Comparison of ENCODE assay signal across 7 cellular contexts in the genomic region with DNA sequence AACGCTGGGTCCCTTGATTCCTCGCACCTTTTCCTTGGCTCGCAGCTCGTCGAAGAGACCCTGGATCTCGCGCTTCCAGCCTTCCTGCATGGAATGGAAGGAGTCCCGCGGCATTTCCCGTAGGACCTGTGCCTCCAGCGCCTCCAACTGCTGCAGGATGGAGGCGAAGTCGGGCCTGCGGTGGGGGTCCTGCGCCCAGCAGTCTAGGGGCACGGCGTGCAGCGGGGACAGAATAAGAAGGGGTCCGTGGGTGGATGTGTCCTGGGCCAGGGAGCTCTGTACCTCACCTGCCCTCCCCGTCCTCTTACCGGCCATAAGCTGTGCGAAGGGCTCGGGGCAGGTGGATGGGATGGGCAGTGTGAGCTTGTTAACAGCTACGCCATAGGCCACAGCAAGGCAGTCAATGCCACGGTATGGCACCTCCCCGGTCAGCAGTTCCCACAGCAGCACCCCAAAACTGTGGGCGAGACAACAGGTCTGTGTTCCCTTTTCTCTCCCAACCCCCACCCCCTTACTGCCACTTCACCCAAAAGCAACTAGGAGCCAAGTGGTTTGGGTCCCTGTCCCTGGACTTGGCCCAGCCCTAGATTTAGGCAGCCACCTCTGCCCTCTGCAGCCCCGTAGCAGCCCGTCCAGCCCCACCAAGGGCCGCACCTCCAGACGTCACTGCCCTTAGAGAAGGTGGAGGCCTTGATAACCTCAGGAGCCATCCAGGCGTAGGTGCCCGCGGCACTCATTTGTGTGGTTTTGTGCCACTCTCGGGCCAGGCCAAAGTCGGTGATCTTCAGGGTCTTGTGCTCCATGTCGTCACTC. TPM values are rescaled to one million over a fixed set of nuclear protein-coding genes. Genes with fewer than 3 reads are reported as not detected.
A peak's percentile ranks its signal among the peaks of the same experiment; 100 is the strongest.
DNase-seq lines count a peak whose midpoint lies in the region; ATAC-seq, FAIRE-seq and TF ChIP-seq lines count a peak whose summit lies in the region.
"Had no signal": no experiment of that assay in that cellular context is flagged by ENCODE, and none has a peak within 500 bp of the region (broad histone marks: within the 10 kb centered on the region; RNA-seq: fewer than 3 reads in every experiment).

No MANE protein-coding gene starts in this region.

- H3F3A ChIP-seq in neural cell (ENCODE audit: insufficient read depth, low read length, poor library complexity, severe bottlenecking) = no peaks in the 10 kb centered on the region

- peaks cover 51% of the 10 kb centered on the region for H3K36me3 Mint-ChIP-seq in Caco-2 (ENCODE audit: insufficient read depth, unreplicated experiment)

- CTCF ChIA-PET in Caco-2 (lab: Charles Lee) (interaction anchor here (0.5 to 1.9 kb wide), 12 partner anchors 14 to 333 kb away, joined by 3 to 22 read pairs (median 4); a partner anchor contains a TSS), K562 (lab: Yijun Ruan, JAX; ENCODE audit: low intra/inter-chr PET ratio) (no interaction called here), HEK293T (lab: Yijun Ruan, JAX) (no interaction called here)

- peaks cover 17% of the 10 kb centered on the region for H3K36me3 ChIP-seq in Caco-2 (ENCODE audit: control insufficient read depth, insufficient read depth, low read length)
- H3K36me3 ChIP-seq in K562 (ENCODE audit: control insufficient read depth, insufficient read depth, low read length) = peaks cover 70% of the 10 kb centered on the region; the same call in 2 of the 3 replicates
- H3K36me3 ChIP-seq in neural cell (ENCODE audit: insufficient read depth, low read length) = no peaks in the 10 kb centered on the region

- WGBS in K562 (ENCODE audit: insufficient coverage, low coverage, missing lambda C conversion rate) = 95% methylated on average over 30 of the region's 37 CpGs

- no peak for DNase-seq in Caco-2
- DNase-seq in K562 (ENCODE audit: extremely low read depth in 1 of 4, low spot score in 3 of 4) = no peak
- no peak for DNase-seq in HEK293T (ENCODE audit: extremely low spot score)
- no peak for DNase-seq in GM12891 (ENCODE audit: insufficient read length, low spot score)
- DNase-seq: activated CD4-positive, alpha-beta T cell treated with anti-CD3 and anti-CD28 coated beads, Interleukin-2, amount 10 ng/mL, durations not matched to agents 24 days and 14 days had no signal

- H3K9me2 ChIP-seq in neural cell (ENCODE audit: insufficient read depth, low read length) = no peaks in the 10 kb centered on the region

- H3K9me1 ChIP-seq in K562 (ENCODE audit: control insufficient read depth, insufficient read depth, low read length) = peaks cover 3% of the 10 kb centered on the region

- H3K9me3 ChIP-seq in Caco-2 (no peaks in the 10 kb centered on the region), K562 (replicated peaks; ENCODE audit: control insufficient read depth, insufficient read depth, low read depth, low read length) (no peaks in the 10 kb centered on the region), neural cell (ENCODE audit: low read length) (no peaks in the 10 kb centered on the region)

- no peak overlapping the region for H2AFZ ChIP-seq in K562 (ENCODE audit: low read depth, low read length)
- H2AFZ ChIP-seq in neural cell (ENCODE audit: low read depth, low read length) = no peak overlapping the region

- intact Hi-C loops in Caco-2 (cut with micrococcal nuclease; ENCODE audit: unreplicated experiment) = loop anchor here (1.0 kb wide), 3 partner anchors 7 to 190 kb away; a partner anchor contains a TSS
- intact Hi-C loops in K562 (cut with micrococcal nuclease) = no loop called here

- in situ Hi-C loops in K562 (cut with MboI) = no loop called here

- peaks cover 22% of the 10 kb centered on the region for H3K4me1 ChIP-seq in Caco-2
- H3K4me1 ChIP-seq in K562 (replicated peaks in 1 of 2; ENCODE audit: control insufficient read depth in 2 of 2, insufficient read depth in 2 of 2, low read length in 2 of 2) = peaks cover 16 to 47% of the 10 kb centered on the region in 2 experiments; a peak in 4 of 5 replicates

- H3K27ac ChIP-seq in K562 (ENCODE audit: extremely low read depth, low read depth, low read length) (no peak overlapping the region), neural cell (ENCODE audit: low read length) (no peak overlapping the region)

- H3K9me3 Mint-ChIP-seq in Caco-2 (ENCODE audit: unreplicated experiment) = no peaks in the 10 kb centered on the region
- H3K9me3 Mint-ChIP-seq: activated CD4-positive, alpha-beta T cell treated with anti-CD3 and anti-CD28 coated beads, Interleukin-2, amount 10 ng/mL, durations not matched to agents 24 days and 14 days had no signal

- ATAC-seq in K562 (no peak), HG02571 (IDR thresholded peaks at IDR 0.05; ENCODE audit: unreplicated experiment) (no peak)

- no peak overlapping the region for H3K9ac ChIP-seq in K562 (ENCODE audit: insufficient read depth in 1 of 2, low read depth in 2 of 2, low read length in 2 of 2)
- peak overlapping the region; percentile 23 for H3K9ac ChIP-seq in neural cell (ENCODE audit: low read length)

- TF ChIP-seq EP300 in K562 (IDR thresholded peaks at IDR 0.05; ENCODE audit: low read length) (no peak), neural cell (conservative IDR thresholded peaks at IDR 0.05; ENCODE audit: poor library complexity, severe bottlenecking) (no peak)

- H3K4me1 Mint-ChIP-seq in Caco-2 (ENCODE audit: low read depth, unreplicated experiment) = peaks cover 23% of the 10 kb centered on the region

- TF ChIP-seq CTCF in Caco-2 (IDR thresholded peaks at IDR 0.05; ENCODE audit: insufficient read depth in 1 of 2, low read depth in 1 of 2, low read length in 1 of 2, severe bottlenecking in 1 of 2, unreplicated experiment in 1 of 2) (no peak), K562 (IDR thresholded peaks at IDR 0.05 in 2 of 3, conservative IDR thresholded peaks at IDR 0.05 in 1 of 3; ENCODE audit: insufficient read depth in 2 of 3, low read depth in 1 of 3, low read length in 3 of 3) (no peak), neural cell (IDR thresholded peaks at IDR 0.05; ENCODE audit: poor library complexity, severe bottlenecking) (no peak)

- TF ChIP-seq POLR2A in K562 (conservative IDR thresholded peaks at IDR 0.05) (no peak), GM12891 (IDR thresholded peaks at IDR 0.05; ENCODE audit: low read depth, low read length) (no peak)

- peak overlapping the region; percentile 67 for H3K4me3 Mint-ChIP-seq in Caco-2 (ENCODE audit: unreplicated experiment)
- H3K4me3 Mint-ChIP-seq: activated CD4-positive, alpha-beta T cell treated with anti-CD3 and anti-CD28 coated beads, Interleukin-2, amount 10 ng/mL, durations not matched to agents 24 days and 14 days had no signal

- H3K79me2 ChIP-seq in K562 (ENCODE audit: control insufficient read depth, insufficient read depth, low read length) (peaks cover 19% of the 10 kb centered on the region), neural cell (replicated peaks; ENCODE audit: insufficient read depth, low read length) (no peaks in the 10 kb centered on the region)

- no peaks in the 10 kb centered on the region for H3K27me3 Mint-ChIP-seq in Caco-2 (ENCODE audit: insufficient read depth, unreplicated experiment)
- H3K27me3 Mint-ChIP-seq: activated CD4-positive, alpha-beta T cell treated with anti-CD3 and anti-CD28 coated beads, Interleukin-2, amount 10 ng/mL, durations not matched to agents 24 days and 14 days had no signal

- H3K27me3 ChIP-seq in Caco-2 (replicated peaks; ENCODE audit: control insufficient read depth, insufficient read depth, low read length) (no peaks in the 10 kb centered on the region), K562 (ENCODE audit: control insufficient read depth in 2 of 2, insufficient read depth in 2 of 2, low read length in 2 of 2) (no peaks in the 10 kb centered on the region), neural cell (ENCODE audit: insufficient read depth, low read depth, low read length) (no peaks in the 10 kb centered on the region)

- H4K20me1 ChIP-seq in K562 (replicated peaks; ENCODE audit: control insufficient read depth, insufficient read depth, low read length) = no peaks in the 10 kb centered on the region
- no peaks in the 10 kb centered on the region for H4K20me1 ChIP-seq in neural cell (ENCODE audit: insufficient read depth)

- TF ChIP-seq RAD21 in K562 (CRISPR knock-in tag; conservative IDR thresholded peaks at IDR 0.05 in 1 of 2, IDR thresholded peaks at IDR 0.05 in 1 of 2) = no peak
- TF ChIP-seq RAD21 in neural cell (conservative IDR thresholded peaks at IDR 0.05) = no peak

- POLR2A ChIA-PET in Caco-2 (lab: Charles Lee) (interaction anchor here (0.6 to 1.3 kb wide), 4 partner anchors 7 to 185 kb away, joined by 3 to 11 read pairs (median 4); a partner anchor contains a TSS), K562 (lab: Yijun Ruan, JAX) (interaction anchor here (0.6 kb wide), 1 partner anchor 728 kb away, joined by 3 read pairs; a partner anchor contains a TSS), HEK293T (lab: Yijun Ruan, JAX) (no interaction called here)

- BruUV-seq in Caco-2 (replicated peaks; lab: Mats Ljungman, UMichigan) = TSS peak; percentile 46
- BruUV-seq in K562 (replicated peaks; lab: Mats Ljungman, UMichigan) = no TSS peak

- H3K27ac Mint-ChIP-seq in Caco-2 (ENCODE audit: unreplicated experiment) = peak overlapping the region; percentile 43
- H3K27ac Mint-ChIP-seq: activated CD4-positive, alpha-beta T cell treated with anti-CD3 and anti-CD28 coated beads, Interleukin-2, amount 10 ng/mL, durations not matched to agents 24 days and 14 days had no signal

- FAIRE-seq in K562 (lab: Jason Lieb, UNC) = no peak
- FAIRE-seq in GM12891 (lab: Jason Lieb, UNC) = no peak

- H3K4me2 ChIP-seq in K562 (ENCODE audit: insufficient read depth, low read length) (no peak overlapping the region), neural cell (ENCODE audit: low read length) (no peak overlapping the region)

- H3K4me3 ChIP-seq in Caco-2 (ENCODE audit: low read depth, low read length) (peak overlapping the region; percentile 47), K562 (no peak overlapping the region), neural cell (ENCODE audit: low read length) (peak overlapping the region; percentile 71)

RNA-seq across cellular contexts. Expression of a gene that starts 6.2 kb away (rescaled TPM):
- 80.5 and 89.2 TPM in 2 replicates for total RNA-seq in Caco-2 (2022)
- 60.6 and 168 TPM in 2 replicates for total RNA-seq in K562 (2011; cell fraction: chromatin; rRNA removed; ENCODE audit: low replicate concordance)
- total RNA-seq in K562 (2011; cell fraction: nucleolus; rRNA removed) = 72.6 and 83.4 TPM in 2 replicates
- total RNA-seq in K562 (2011; cell fraction: nucleoplasm; rRNA removed) = 51.5 and 63.5 TPM in 2 replicates
- total RNA-seq in K562 (2014; rRNA removed) = 28.7 and 39.9 TPM in 2 replicates
- total RNA-seq in K562 (2014; rRNA removed; fragmentation: Illumina TruSeq; extraction: Trizol) = 5.4 and 9.0 TPM in 2 replicates
- total RNA-seq in K562 (2015; rRNA removed; fragmentation: Illumina TruSeq; extraction: Trizol) = 18.2 and 20.5 TPM in 2 replicates
- total RNA-seq in K562 (2021) = 42.7 and 47.7 TPM in 2 replicates
- 13.1 and 18.0 TPM in 2 replicates for polyA plus RNA-seq in K562 (2011; rRNA removed)
- 19.3 and 52.1 TPM in 2 replicates for polyA plus RNA-seq in K562 (2011; cell fraction: cytosol; rRNA removed)
- 31.1 and 52.1 TPM in 2 replicates for polyA plus RNA-seq in K562 (2011; cell fraction: nucleus; rRNA removed)
- polyA plus RNA-seq in K562 (2012) = 35.9 and 37.4 TPM in 2 replicates
- polyA plus RNA-seq in K562 (2014; fragmentation: Illumina TruSeq; extraction: Trizol) = 12.2 and 23.0 TPM in 2 replicates
- 1 to 10 TPM in 1 of 2 experiments, under 1 TPM in 1; 0.77 to 1.6 TPM for polyA plus RNA-seq in K562 (2014; fragmentation: Nextera tagmentation; extraction: Ambion mirVana)
- polyA plus RNA-seq in K562 (2014; rRNA removed) = 25.0 and 31.6 TPM in 2 replicates
- 14.7 TPM in 2 replicates for polyA minus RNA-seq in K562 (2011; rRNA and poly(A)+ RNA removed)
- 23.4 and 26.2 TPM in 2 replicates for polyA minus RNA-seq in K562 (2011; cell fraction: cytosol; rRNA and poly(A)+ RNA removed)
- 24.2 and 31.1 TPM in 2 replicates for polyA minus RNA-seq in K562 (2011; cell fraction: nucleus; rRNA and poly(A)+ RNA removed)
- 3.9 and 6.6 TPM in 2 replicates for polyA plus RNA-seq in neural cell
- polyA minus RNA-seq in neural cell = 12.0 and 13.4 TPM in 2 replicates
- 26.7 TPM for polyA plus RNA-seq in GM12891 (2012; ENCODE audit: low read depth, missing spikeins)

RNA-seq across cellular contexts. Expression of a gene that starts 7.8 kb away (rescaled TPM):
- total RNA-seq in Caco-2 (2022) = 52.7 and 52.8 TPM in 2 replicates
- total RNA-seq in K562 (2011; cell fraction: chromatin; rRNA removed; ENCODE audit: low replicate concordance) = 75.0 and 267 TPM in 2 replicates
- total RNA-seq in K562 (2011; cell fraction: nucleolus; rRNA removed) = 170 and 187 TPM in 2 replicates
- 110 and 119 TPM in 2 replicates for total RNA-seq in K562 (2011; cell fraction: nucleoplasm; rRNA removed)
- total RNA-seq in K562 (2014; rRNA removed) = 21.3 and 24.3 TPM in 2 replicates
- 2.5 and 4.3 TPM in 2 replicates for total RNA-seq in K562 (2014; rRNA removed; fragmentation: Illumina TruSeq; extraction: Trizol)
- 13.9 and 14.1 TPM in 2 replicates for total RNA-seq in K562 (2015; rRNA removed; fragmentation: Illumina TruSeq; extraction: Trizol)
- total RNA-seq in K562 (2021) = 40.0 and 47.8 TPM in 2 replicates
- polyA plus RNA-seq in K562 (2011; rRNA removed) = 9.2 and 19.0 TPM in 2 replicates
- 17.7 and 33.4 TPM in 2 replicates for polyA plus RNA-seq in K562 (2011; cell fraction: cytosol; rRNA removed)
- polyA plus RNA-seq in K562 (2011; cell fraction: nucleus; rRNA removed) = 87.8 and 157 TPM in 2 replicates
- 25.3 and 40.1 TPM in 2 replicates for polyA plus RNA-seq in K562 (2012)
- 12.8 and 28.6 TPM in 2 replicates for polyA plus RNA-seq in K562 (2014; fragmentation: Illumina TruSeq; extraction: Trizol)
- polyA plus RNA-seq in K562 (2014; fragmentation: Nextera tagmentation; extraction: Ambion mirVana) = under 1 TPM; 0.11 to 0.29 TPM
- 30.1 and 32.8 TPM in 2 replicates for polyA plus RNA-seq in K562 (2014; rRNA removed)
- 8.4 and 10.6 TPM in 2 replicates for polyA minus RNA-seq in K562 (2011; rRNA and poly(A)+ RNA removed)
- polyA minus RNA-seq in K562 (2011; cell fraction: cytosol; rRNA and poly(A)+ RNA removed) = 25.9 and 35.1 TPM in 2 replicates
- polyA minus RNA-seq in K562 (2011; cell fraction: nucleus; rRNA and poly(A)+ RNA removed) = 43.0 and 43.9 TPM in 2 replicates
- polyA plus RNA-seq in neural cell = 7.8 and 8.1 TPM in 2 replicates
- 16.1 and 22.2 TPM in 2 replicates for polyA minus RNA-seq in neural cell
- 15.4 TPM for polyA plus RNA-seq in GM12891 (2012; ENCODE audit: low read depth, missing spikeins)

RNA-seq across cellular contexts. Expression of a gene that starts 12.2 kb away (rescaled TPM):
- total RNA-seq in Caco-2 (2022) (0.39 and 0.49 TPM in 2 replicates), K562 (2014; rRNA removed) (not detected in 2 replicates), K562 (2014; rRNA removed; fragmentation: Illumina TruSeq; extraction: Trizol) (not detected in 2 replicates), K562 (2015; rRNA removed; fragmentation: Illumina TruSeq; extraction: Trizol) (not detected in 2 replicates), K562 (2021) (0.40 TPM in 1 of 2 replicates, not detected in the other)
- total RNA-seq in K562 (2011; cell fraction: chromatin; rRNA removed; ENCODE audit: low replicate concordance) = 0.33 and 1.00 TPM in 2 replicates
- total RNA-seq in K562 (2011; cell fraction: nucleolus; rRNA removed) = 0.26 TPM in 1 of 2 replicates, not detected in the other
- total RNA-seq in K562 (2011; cell fraction: nucleoplasm; rRNA removed) = 0.29 TPM in 1 of 2 replicates, not detected in the other
- polyA plus RNA-seq in K562 (2011; rRNA removed) (not detected in 2 replicates), K562 (2014; fragmentation: Illumina TruSeq; extraction: Trizol) (not detected in 2 replicates), K562 (2014; fragmentation: Nextera tagmentation; extraction: Ambion mirVana) (not detected), K562 (2014; rRNA removed) (0.07 TPM in 1 of 2 replicates, not detected in the other), neural cell (1.1 TPM in 1 of 2 replicates, not detected in the other)
- polyA plus RNA-seq in K562 (2011; cell fraction: cytosol; rRNA removed) = 0.28 TPM in 1 of 2 replicates, not detected in the other
- polyA plus RNA-seq in K562 (2011; cell fraction: nucleus; rRNA removed) = not detected in 2 replicates
- polyA plus RNA-seq in K562 (2012) = 0.39 and 0.58 TPM in 2 replicates
- polyA minus RNA-seq in K562 (2011; rRNA and poly(A)+ RNA removed) = not detected in 2 replicates
- polyA minus RNA-seq in K562 (2011; cell fraction: cytosol; rRNA and poly(A)+ RNA removed) = not detected in 2 replicates
- polyA minus RNA-seq in K562 (2011; cell fraction: nucleus; rRNA and poly(A)+ RNA removed) = 0.27 TPM in 1 of 2 replicates, not detected in the other
- 0.49 TPM in 1 of 2 replicates, not detected in the other for polyA minus RNA-seq in neural cell
- polyA plus RNA-seq in GM12891 (2012; ENCODE audit: low read depth, missing spikeins) = 0.09 TPM

RNA-seq across cellular contexts. Expression of a gene that starts 30.1 kb away (rescaled TPM):
- total RNA-seq in Caco-2 (2022) = 30.5 and 35.1 TPM in 2 replicates
- 26.8 and 126 TPM in 2 replicates for total RNA-seq in K562 (2011; cell fraction: chromatin; rRNA removed; ENCODE audit: low replicate concordance)
- total RNA-seq in K562 (2011; cell fraction: nucleolus; rRNA removed) = 79.4 and 96.4 TPM in 2 replicates
- total RNA-seq in K562 (2011; cell fraction: nucleoplasm; rRNA removed) = 35.7 and 43.0 TPM in 2 replicates
- total RNA-seq in K562 (2014; rRNA removed) = 45.7 and 56.0 TPM in 2 replicates
- total RNA-seq in K562 (2014; rRNA removed; fragmentation: Illumina TruSeq; extraction: Trizol) = 12.4 and 14.2 TPM in 2 replicates
- 28.3 and 29.2 TPM in 2 replicates for total RNA-seq in K562 (2015; rRNA removed; fragmentation: Illumina TruSeq; extraction: Trizol)
- total RNA-seq in K562 (2021) = 83.1 and 85.8 TPM in 2 replicates
- 16.8 and 31.3 TPM in 2 replicates for polyA plus RNA-seq in K562 (2011; rRNA removed)
- polyA plus RNA-seq in K562 (2011; cell fraction: cytosol; rRNA removed) = 19.5 and 74.2 TPM in 2 replicates
- 72.0 and 175 TPM in 2 replicates for polyA plus RNA-seq in K562 (2011; cell fraction: nucleus; rRNA removed)
- polyA plus RNA-seq in K562 (2012) = 54.8 and 65.0 TPM in 2 replicates
- polyA plus RNA-seq in K562 (2014; fragmentation: Illumina TruSeq; extraction: Trizol) = 15.5 and 30.0 TPM in 2 replicates
- polyA plus RNA-seq in K562 (2014; fragmentation: Nextera tagmentation; extraction: Ambion mirVana) = 1 to 10 TPM in 1 of 2 experiments, under 1 TPM in 1; 0.25 to 1.4 TPM
- polyA plus RNA-seq in K562 (2014; rRNA removed) = 34.7 and 37.2 TPM in 2 replicates
- 15.4 and 26.3 TPM in 2 replicates for polyA minus RNA-seq in K562 (2011; rRNA and poly(A)+ RNA removed)
- 43.1 and 44.1 TPM in 2 replicates for polyA minus RNA-seq in K562 (2011; cell fraction: cytosol; rRNA and poly(A)+ RNA removed)
- 26.3 and 33.0 TPM in 2 replicates for polyA minus RNA-seq in K562 (2011; cell fraction: nucleus; rRNA and poly(A)+ RNA removed)
- 0.16 and 6.5 TPM in 2 replicates for polyA plus RNA-seq in neural cell
- 0.97 and 1.6 TPM in 2 replicates for polyA minus RNA-seq in neural cell
- 62.2 TPM for polyA plus RNA-seq in GM12891 (2012; ENCODE audit: low read depth, missing spikeins)

RNA-seq across cellular contexts. Expression of a gene that starts 32.0 kb away (rescaled TPM):
- total RNA-seq in Caco-2 (2022) (19.2 and 19.6 TPM in 2 replicates), K562 (2014; rRNA removed) (80.6 and 98.7 TPM in 2 replicates), K562 (2014; rRNA removed; fragmentation: Illumina TruSeq; extraction: Trizol) (24.2 and 28.8 TPM in 2 replicates), K562 (2015; rRNA removed; fragmentation: Illumina TruSeq; extraction: Trizol) (26.3 and 29.2 TPM in 2 replicates), K562 (2021) (60.9 and 87.1 TPM in 2 replicates)
- 131 and 234 TPM in 2 replicates for total RNA-seq in K562 (2011; cell fraction: chromatin; rRNA removed; ENCODE audit: low replicate concordance)
- total RNA-seq in K562 (2011; cell fraction: nucleolus; rRNA removed) = 106 and 109 TPM in 2 replicates
- 106 and 124 TPM in 2 replicates for total RNA-seq in K562 (2011; cell fraction: nucleoplasm; rRNA removed)
- polyA plus RNA-seq in K562 (2011; rRNA removed) (19.2 and 29.8 TPM in 2 replicates), K562 (2014; fragmentation: Illumina TruSeq; extraction: Trizol) (36.9 and 50.9 TPM in 2 replicates), K562 (2014; fragmentation: Nextera tagmentation; extraction: Ambion mirVana) (under 1 TPM; 0.03 to 0.38 TPM), K562 (2014; rRNA removed) (56.4 and 61.3 TPM in 2 replicates), neural cell (18.3 and 19.8 TPM in 2 replicates)
- polyA plus RNA-seq in K562 (2011; cell fraction: cytosol; rRNA removed) = 22.0 and 75.3 TPM in 2 replicates
- 63.0 and 156 TPM in 2 replicates for polyA plus RNA-seq in K562 (2011; cell fraction: nucleus; rRNA removed)
- 47.0 and 62.8 TPM in 2 replicates for polyA plus RNA-seq in K562 (2012)
- 15.6 and 21.1 TPM in 2 replicates for polyA minus RNA-seq in K562 (2011; rRNA and poly(A)+ RNA removed)
- 50.6 and 59.1 TPM in 2 replicates for polyA minus RNA-seq in K562 (2011; cell fraction: cytosol; rRNA and poly(A)+ RNA removed)
- 17.2 and 21.5 TPM in 2 replicates for polyA minus RNA-seq in K562 (2011; cell fraction: nucleus; rRNA and poly(A)+ RNA removed)
- polyA minus RNA-seq in neural cell = 5.4 and 8.6 TPM in 2 replicates
- polyA plus RNA-seq in GM12891 (2012; ENCODE audit: low read depth, missing spikeins) = 36.3 TPM
